In the genomic region with DNA sequence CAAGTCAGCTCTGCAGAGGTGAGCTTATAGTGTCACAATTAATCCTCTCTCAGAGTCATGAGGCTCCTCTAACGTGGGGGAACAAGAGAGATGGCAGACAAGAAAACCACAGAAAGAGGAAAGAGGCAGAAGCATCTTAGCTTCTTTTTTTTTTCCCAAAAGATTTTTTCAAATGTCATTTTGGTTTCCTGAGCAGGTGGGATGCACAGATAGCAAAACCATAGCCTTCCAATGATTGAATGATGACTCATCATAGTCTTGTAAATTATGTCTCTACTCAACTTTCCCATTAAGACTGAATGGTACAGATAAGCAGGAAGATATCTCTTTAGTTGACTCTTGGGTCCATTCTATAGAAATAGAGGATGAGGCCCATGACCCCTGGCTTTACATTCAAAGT, we compare ENCODE assay signal across 1 cellular context.
TF ChIP-seq lines count a peak whose summit lies in the region.

No MANE protein-coding gene starts in this region.

TF ChIP-seq in K562, 482 proteins besides CTCF, POLR2A, EP300 and RAD21 (continued from another document):
- TF ChIP-seq FOXK2 (conservative IDR thresholded peaks at IDR 0.05 in 1 of 2, IDR thresholded peaks at IDR 0.05 in 1 of 2; ENCODE audit: low read depth in 2 of 2) (no peak), RB1 (IDR thresholded peaks at IDR 0.05; ENCODE audit: low read depth) (no peak), XRCC5 (IDR thresholded peaks at IDR 0.05; ENCODE audit: low read depth, low read length) (no peak), RBM15 (IDR thresholded peaks at IDR 0.05; ENCODE audit: insufficient read depth, low read length) (no peak), STAG1 (CRISPR knock-in tag; IDR thresholded peaks at IDR 0.05; ENCODE audit: borderline replicate concordance) (no peak), CBFA2T2 (conservative IDR thresholded peaks at IDR 0.05) (peak; percentile 55), NELFE (IDR thresholded peaks at IDR 0.05; ENCODE audit: insufficient read depth, insufficient read length) (no peak), ARID2 (IDR thresholded peaks at IDR 0.05) (no peak), ZC3H8 (IDR thresholded peaks at IDR 0.05) (no peak), FOXJ3 (CRISPR knock-in tag; IDR thresholded peaks at IDR 0.05) (no peak), CCNT2 (IDR thresholded peaks at IDR 0.05; ENCODE audit: borderline replicate concordance, extremely low read depth, insufficient read length, low read depth, low read length) (no peak), MTA3 (IDR thresholded peaks at IDR 0.05; ENCODE audit: borderline replicate concordance) (no peak), PRPF4 (IDR thresholded peaks at IDR 0.05; ENCODE audit: insufficient read depth, low read depth, low read length, poor library complexity, severe bottlenecking) (no peak), LCOR (CRISPR knock-in tag; IDR thresholded peaks at IDR 0.05) (no peak), XRCC3 (IDR thresholded peaks at IDR 0.05) (no peak), CBFB (CRISPR knock-in tag; IDR thresholded peaks at IDR 0.05) (no peak), TEAD4 (IDR thresholded peaks at IDR 0.05; ENCODE audit: low read length) (peak; percentile 76), TEAD4 (CRISPR knock-in tag; IDR thresholded peaks at IDR 0.05; ENCODE audit: borderline replicate concordance) (no peak), SOX6 (IDR thresholded peaks at IDR 0.05) (no peak), MAFG (tag; conservative IDR thresholded peaks at IDR 0.05) (peak; percentile 59), SMC3 (conservative IDR thresholded peaks at IDR 0.05; ENCODE audit: insufficient read depth, low read depth, low read length) (no peak), POLR3G (IDR thresholded peaks at IDR 0.05; ENCODE audit: extremely low read depth, insufficient read length, insufficient replicate concordance) (no peak), KDM1A (IDR thresholded peaks at IDR 0.05) (peak in 1 of 2 experiments; percentile 43; a peak in 1 of 4 replicates), ZNF780A (CRISPR knock-in tag; IDR thresholded peaks at IDR 0.05) (no peak), NR1H2 (CRISPR knock-in tag; IDR thresholded peaks at IDR 0.05) (no peak), ZNF146 (CRISPR knock-in tag; IDR thresholded peaks at IDR 0.05; ENCODE audit: unreplicated experiment) (no peak), NFE2 (IDR thresholded peaks at IDR 0.05; ENCODE audit: low read depth) (peak; percentile 36; the same call in 1 of the 2 replicates), ZNF644 (tag; IDR thresholded peaks at IDR 0.05; ENCODE audit: low read depth) (0 out of 2 replicates have a peak, but pooled peaks have one; percentile 25), ZNF384 (IDR thresholded peaks at IDR 0.05; ENCODE audit: low read depth, low read length) (peak; percentile 62; the same call in 1 of the 2 replicates), MEIS2 (IDR thresholded peaks at IDR 0.05; ENCODE audit: partially characterized antibody) (peak; percentile 88), MBD2 (IDR thresholded peaks at IDR 0.05; ENCODE audit: borderline replicate concordance, low read depth) (no peak), TEAD1 (CRISPR knock-in tag; IDR thresholded peaks at IDR 0.05) (no peak), NR2C1 (IDR thresholded peaks at IDR 0.05) (no peak), NR2C1 (tag; IDR thresholded peaks at IDR 0.05) (no peak), KLF6 (CRISPR knock-in tag; IDR thresholded peaks at IDR 0.05; ENCODE audit: borderline replicate concordance) (no peak), ZNF507 (tag; conservative IDR thresholded peaks at IDR 0.05) (no peak)
- TF ChIP-seq, protein P1, sequence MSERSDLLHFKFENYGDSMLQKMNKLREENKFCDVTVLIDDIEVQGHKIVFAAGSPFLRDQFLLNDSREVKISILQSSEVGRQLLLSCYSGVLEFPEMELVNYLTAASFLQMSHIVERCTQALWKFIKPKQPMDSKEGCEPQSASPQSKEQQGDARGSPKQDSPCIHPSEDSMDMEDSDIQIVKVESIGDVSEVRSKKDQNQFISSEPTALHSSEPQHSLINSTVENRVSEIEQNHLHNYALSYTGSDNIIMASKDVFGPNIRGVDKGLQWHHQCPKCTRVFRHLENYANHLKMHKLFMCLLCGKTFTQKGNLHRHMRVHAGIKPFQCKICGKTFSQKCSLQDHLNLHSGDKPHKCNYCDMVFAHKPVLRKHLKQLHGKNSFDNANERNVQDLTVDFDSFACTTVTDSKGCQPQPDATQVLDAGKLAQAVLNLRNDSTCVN (CRISPR knock-in tag; IDR thresholded peaks at IDR 0.05): no peak
- TF ChIP-seq, protein P2, sequence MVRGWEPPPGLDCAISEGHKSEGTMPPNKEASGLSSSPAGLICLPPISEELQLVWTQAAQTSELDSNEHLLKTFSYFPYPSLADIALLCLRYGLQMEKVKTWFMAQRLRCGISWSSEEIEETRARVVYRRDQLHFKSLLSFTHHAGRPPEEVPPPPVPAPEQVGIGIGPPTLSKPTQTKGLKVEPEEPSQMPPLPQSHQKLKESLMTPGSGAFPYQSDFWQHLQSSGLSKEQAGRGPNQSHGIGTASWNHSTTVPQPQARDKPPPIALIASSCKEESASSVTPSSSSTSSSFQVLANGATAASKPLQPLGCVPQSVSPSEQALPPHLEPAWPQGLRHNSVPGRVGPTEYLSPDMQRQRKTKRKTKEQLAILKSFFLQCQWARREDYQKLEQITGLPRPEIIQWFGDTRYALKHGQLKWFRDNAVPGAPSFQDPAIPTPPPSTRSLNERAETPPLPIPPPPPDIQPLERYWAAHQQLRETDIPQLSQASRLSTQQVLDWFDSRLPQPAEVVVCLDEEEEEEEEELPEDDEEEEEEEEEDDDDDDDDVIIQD (CRISPR knock-in tag; IDR thresholded peaks at IDR 0.05): no peak
- TF ChIP-seq, protein P3, sequence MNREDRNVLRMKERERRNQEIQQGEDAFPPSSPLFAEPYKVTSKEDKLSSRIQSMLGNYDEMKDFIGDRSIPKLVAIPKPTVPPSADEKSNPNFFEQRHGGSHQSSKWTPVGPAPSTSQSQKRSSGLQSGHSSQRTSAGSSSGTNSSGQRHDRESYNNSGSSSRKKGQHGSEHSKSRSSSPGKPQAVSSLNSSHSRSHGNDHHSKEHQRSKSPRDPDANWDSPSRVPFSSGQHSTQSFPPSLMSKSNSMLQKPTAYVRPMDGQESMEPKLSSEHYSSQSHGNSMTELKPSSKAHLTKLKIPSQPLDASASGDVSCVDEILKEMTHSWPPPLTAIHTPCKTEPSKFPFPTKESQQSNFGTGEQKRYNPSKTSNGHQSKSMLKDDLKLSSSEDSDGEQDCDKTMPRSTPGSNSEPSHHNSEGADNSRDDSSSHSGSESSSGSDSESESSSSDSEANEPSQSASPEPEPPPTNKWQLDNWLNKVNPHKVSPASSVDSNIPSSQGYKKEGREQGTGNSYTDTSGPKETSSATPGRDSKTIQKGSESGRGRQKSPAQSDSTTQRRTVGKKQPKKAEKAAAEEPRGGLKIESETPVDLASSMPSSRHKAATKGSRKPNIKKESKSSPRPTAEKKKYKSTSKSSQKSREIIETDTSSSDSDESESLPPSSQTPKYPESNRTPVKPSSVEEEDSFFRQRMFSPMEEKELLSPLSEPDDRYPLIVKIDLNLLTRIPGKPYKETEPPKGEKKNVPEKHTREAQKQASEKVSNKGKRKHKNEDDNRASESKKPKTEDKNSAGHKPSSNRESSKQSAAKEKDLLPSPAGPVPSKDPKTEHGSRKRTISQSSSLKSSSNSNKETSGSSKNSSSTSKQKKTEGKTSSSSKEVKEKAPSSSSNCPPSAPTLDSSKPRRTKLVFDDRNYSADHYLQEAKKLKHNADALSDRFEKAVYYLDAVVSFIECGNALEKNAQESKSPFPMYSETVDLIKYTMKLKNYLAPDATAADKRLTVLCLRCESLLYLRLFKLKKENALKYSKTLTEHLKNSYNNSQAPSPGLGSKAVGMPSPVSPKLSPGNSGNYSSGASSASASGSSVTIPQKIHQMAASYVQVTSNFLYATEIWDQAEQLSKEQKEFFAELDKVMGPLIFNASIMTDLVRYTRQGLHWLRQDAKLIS (CRISPR knock-in tag; IDR thresholded peaks at IDR 0.05): no peak
- TF ChIP-seq, protein P4, sequence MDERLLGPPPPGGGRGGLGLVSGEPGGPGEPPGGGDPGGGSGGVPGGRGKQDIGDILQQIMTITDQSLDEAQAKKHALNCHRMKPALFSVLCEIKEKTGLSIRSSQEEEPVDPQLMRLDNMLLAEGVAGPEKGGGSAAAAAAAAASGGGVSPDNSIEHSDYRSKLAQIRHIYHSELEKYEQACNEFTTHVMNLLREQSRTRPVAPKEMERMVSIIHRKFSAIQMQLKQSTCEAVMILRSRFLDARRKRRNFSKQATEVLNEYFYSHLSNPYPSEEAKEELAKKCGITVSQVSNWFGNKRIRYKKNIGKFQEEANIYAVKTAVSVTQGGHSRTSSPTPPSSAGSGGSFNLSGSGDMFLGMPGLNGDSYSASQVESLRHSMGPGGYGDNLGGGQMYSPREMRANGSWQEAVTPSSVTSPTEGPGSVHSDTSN (CRISPR knock-in tag; IDR thresholded peaks at IDR 0.05; ENCODE audit: low read depth): no peak
- TF ChIP-seq, protein P4 (tag; conservative IDR thresholded peaks at IDR 0.05; ENCODE audit: low read depth): peak; percentile 42; the same call in 1 of the 2 replicates
- TF ChIP-seq, protein P5, sequence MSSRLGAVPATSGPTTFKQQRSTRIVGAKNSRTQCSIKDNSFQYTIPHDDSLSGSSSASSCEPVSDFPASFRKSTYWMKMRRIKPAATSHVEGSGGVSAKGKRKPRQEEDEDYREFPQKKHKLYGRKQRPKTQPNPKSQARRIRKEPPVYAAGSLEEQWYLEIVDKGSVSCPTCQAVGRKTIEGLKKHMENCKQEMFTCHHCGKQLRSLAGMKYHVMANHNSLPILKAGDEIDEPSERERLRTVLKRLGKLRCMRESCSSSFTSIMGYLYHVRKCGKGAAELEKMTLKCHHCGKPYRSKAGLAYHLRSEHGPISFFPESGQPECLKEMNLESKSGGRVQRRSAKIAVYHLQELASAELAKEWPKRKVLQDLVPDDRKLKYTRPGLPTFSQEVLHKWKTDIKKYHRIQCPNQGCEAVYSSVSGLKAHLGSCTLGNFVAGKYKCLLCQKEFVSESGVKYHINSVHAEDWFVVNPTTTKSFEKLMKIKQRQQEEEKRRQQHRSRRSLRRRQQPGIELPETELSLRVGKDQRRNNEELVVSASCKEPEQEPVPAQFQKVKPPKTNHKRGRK (tag; IDR thresholded peaks at IDR 0.05): no peak
- TF ChIP-seq, protein P6, sequence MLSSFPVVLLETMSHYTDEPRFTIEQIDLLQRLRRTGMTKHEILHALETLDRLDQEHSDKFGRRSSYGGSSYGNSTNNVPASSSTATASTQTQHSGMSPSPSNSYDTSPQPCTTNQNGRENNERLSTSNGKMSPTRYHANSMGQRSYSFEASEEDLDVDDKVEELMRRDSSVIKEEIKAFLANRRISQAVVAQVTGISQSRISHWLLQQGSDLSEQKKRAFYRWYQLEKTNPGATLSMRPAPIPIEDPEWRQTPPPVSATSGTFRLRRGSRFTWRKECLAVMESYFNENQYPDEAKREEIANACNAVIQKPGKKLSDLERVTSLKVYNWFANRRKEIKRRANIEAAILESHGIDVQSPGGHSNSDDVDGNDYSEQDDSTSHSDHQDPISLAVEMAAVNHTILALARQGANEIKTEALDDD (IDR thresholded peaks at IDR 0.05): no peak
- TF ChIP-seq, protein P7, sequence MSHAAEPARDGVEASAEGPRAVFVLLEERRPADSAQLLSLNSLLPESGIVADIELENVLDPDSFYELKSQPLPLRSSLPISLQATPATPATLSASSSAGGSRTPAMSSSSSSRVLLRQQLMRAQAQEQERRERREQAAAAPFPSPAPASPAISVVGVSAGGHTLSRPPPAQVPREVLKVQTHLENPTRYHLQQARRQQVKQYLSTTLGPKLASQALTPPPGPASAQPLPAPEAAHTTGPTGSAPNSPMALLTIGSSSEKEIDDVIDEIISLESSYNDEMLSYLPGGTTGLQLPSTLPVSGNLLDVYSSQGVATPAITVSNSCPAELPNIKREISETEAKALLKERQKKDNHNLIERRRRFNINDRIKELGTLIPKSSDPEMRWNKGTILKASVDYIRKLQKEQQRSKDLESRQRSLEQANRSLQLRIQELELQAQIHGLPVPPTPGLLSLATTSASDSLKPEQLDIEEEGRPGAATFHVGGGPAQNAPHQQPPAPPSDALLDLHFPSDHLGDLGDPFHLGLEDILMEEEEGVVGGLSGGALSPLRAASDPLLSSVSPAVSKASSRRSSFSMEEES (CRISPR knock-in tag; IDR thresholded peaks at IDR 0.05): no peak
- TF ChIP-seq, protein P8, sequence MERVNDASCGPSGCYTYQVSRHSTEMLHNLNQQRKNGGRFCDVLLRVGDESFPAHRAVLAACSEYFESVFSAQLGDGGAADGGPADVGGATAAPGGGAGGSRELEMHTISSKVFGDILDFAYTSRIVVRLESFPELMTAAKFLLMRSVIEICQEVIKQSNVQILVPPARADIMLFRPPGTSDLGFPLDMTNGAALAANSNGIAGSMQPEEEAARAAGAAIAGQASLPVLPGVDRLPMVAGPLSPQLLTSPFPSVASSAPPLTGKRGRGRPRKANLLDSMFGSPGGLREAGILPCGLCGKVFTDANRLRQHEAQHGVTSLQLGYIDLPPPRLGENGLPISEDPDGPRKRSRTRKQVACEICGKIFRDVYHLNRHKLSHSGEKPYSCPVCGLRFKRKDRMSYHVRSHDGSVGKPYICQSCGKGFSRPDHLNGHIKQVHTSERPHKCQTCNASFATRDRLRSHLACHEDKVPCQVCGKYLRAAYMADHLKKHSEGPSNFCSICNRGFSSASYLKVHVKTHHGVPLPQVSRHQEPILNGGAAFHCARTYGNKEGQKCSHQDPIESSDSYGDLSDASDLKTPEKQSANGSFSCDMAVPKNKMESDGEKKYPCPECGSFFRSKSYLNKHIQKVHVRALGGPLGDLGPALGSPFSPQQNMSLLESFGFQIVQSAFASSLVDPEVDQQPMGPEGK (CRISPR knock-in tag; IDR thresholded peaks at IDR 0.05; ENCODE audit: borderline replicate concordance): no peak
- TF ChIP-seq, protein P9, sequence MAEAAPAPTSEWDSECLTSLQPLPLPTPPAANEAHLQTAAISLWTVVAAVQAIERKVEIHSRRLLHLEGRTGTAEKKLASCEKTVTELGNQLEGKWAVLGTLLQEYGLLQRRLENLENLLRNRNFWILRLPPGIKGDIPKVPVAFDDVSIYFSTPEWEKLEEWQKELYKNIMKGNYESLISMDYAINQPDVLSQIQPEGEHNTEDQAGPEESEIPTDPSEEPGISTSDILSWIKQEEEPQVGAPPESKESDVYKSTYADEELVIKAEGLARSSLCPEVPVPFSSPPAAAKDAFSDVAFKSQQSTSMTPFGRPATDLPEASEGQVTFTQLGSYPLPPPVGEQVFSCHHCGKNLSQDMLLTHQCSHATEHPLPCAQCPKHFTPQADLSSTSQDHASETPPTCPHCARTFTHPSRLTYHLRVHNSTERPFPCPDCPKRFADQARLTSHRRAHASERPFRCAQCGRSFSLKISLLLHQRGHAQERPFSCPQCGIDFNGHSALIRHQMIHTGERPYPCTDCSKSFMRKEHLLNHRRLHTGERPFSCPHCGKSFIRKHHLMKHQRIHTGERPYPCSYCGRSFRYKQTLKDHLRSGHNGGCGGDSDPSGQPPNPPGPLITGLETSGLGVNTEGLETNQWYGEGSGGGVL (CRISPR knock-in tag; IDR thresholded peaks at IDR 0.05): no peak
